8 cellular contexts compared by ENCODE assay signal in the genomic region with DNA sequence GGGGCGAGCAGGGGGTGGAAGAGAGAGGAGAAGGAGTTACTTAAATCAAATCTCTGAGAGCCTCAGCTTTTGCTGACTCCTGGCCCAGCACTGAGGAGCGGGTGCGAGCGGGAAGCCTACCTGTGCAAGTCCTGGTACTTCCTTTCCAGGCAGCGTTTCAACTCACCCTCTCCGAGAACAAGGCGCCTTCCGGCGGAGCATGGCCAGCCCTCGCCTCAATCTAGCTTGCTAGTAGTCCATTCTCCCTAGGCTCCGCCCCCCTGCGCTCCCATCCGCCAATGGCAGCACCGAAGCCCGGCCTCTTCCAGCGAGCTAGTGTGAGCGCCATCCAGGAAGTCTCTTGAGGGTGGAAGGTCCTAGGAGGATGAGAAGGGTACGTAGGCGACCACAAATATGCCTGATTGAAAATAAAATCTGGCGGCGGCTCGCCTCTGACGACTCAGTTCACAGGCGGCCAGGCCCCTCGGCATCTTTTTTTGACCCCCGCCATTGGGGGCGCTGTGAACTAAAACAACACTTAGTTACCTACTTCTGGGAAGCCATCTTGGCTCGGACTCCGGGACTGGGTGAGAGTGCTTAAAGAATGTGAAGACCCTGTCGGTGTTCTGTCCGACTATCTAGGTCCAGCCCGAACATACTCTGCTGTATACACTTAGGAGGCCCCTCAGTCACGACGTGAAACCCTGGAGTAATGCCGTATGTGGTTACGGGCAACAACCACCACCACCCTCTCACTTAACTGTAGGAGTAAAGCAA. TPM values are rescaled to one million over a fixed set of nuclear protein-coding genes. Genes with fewer than 3 reads are reported as not detected.
DNase-seq lines count a peak whose midpoint lies in the region; ATAC-seq and TF ChIP-seq lines count a peak whose summit lies in the region.

CHD8 (minus strand) TSS at position 212 of the 756 bp plus-strand sequence. CDS start 24,480 bp downstream, outside the sequence.

- peaks cover 0 to 17% (median 6%) of the 10 kb centered on the region in 4 donors for H3K4me1 ChIP-seq in right lobe of liver

- CTCF ChIA-PET in activated CD4-positive, alpha-beta memory T cell treated with anti-CD3 and anti-CD28 coated beads for 36 hours (lab: Charles Lee): interaction anchor here (0.6 to 3.7 kb wide), 25 partner anchors 9 to 1003 kb away, joined by 3 to 34 read pairs (median 3); partner anchors contain the start of genes METTL3, RAB2B, SALL2 and TOX4

- peak within 1 kb of the TSS; percentile 91 for H3K4me3 Mint-ChIP-seq in activated CD4-positive, alpha-beta memory T cell treated with anti-CD3 and anti-CD28 coated beads for 36 hours

- DNase-seq in CD1c-positive myeloid dendritic cell (ENCODE audit: extremely low spot score) (peak; percentile 99), NCI-H82 (lab: John Stamatoyannopoulos, UW) (peak; percentile 99), dorsolateral prefrontal cortex (peak; percentile 98 to 100 (median 100)), right lobe of liver (peak; percentile 99 to 100 (median 100))
- peak; percentile 100 for DNase-seq in activated CD4-positive, alpha-beta memory T cell treated with anti-CD3 and anti-CD28 coated beads for 36 hours
- DNase-seq in stimulated activated CD4-positive, alpha-beta T cell treated with anti-CD3 and anti-CD28 coated beads, Interleukin-4, amount 100 ng/mL, for 48 hours (ENCODE audit: low read depth in 2 of 2): peak; percentile 97 to 99

- ATAC-seq in GM19395 (IDR thresholded peaks at IDR 0.05; ENCODE audit: unreplicated experiment): peak; percentile 98
- ATAC-seq in HG03571 (IDR thresholded peaks at IDR 0.05; ENCODE audit: unreplicated experiment): peak; percentile 94
- ATAC-seq in right lobe of liver: peak; percentile 99 to 100 (median 99)

- WGBS in right lobe of liver (ENCODE audit: insufficient coverage, low coverage, low lambda C conversion rate, missing lambda C conversion rate): 0% methylated on average over 26 of the region's 36 CpGs

- H3K4me3 ChIP-seq in dorsolateral prefrontal cortex: peak within 1 kb of the TSS; percentile 67 to 99 (median 89)
- H3K4me3 ChIP-seq in right lobe of liver: peak within 1 kb of the TSS; percentile 65 to 93 (median 93)

- H3K27ac ChIP-seq in dorsolateral prefrontal cortex: peak within 1 kb of the TSS; percentile 87 to 99 (median 97)
- peak within 1 kb of the TSS; percentile 79 to 92 (median 84) for H3K27ac ChIP-seq in right lobe of liver

- H3K36me3 ChIP-seq in right lobe of liver: peaks cover 0 to 6% (median 2%) of the 10 kb centered on the region in 4 donors

- POLR2A ChIA-PET in activated CD4-positive, alpha-beta memory T cell treated with anti-CD3 and anti-CD28 coated beads for 36 hours (lab: Charles Lee): interaction anchor here (0.7 to 2.6 kb wide), 8 partner anchors 10 to 72 kb away, joined by 3 to 30 read pairs (median 4); partner anchors contain the start of genes METTL3, RAB2B, SUPT16H and TOX4

- peak; percentile 52 to 95 (median 80) for TF ChIP-seq CTCF in dorsolateral prefrontal cortex (IDR thresholded peaks at IDR 0.05 in 54 of 56, conservative IDR thresholded peaks at IDR 0.05 in 2 of 56; ENCODE audit: low read depth in 1 of 56, partially characterized antibody in 56 of 56)
- TF ChIP-seq CTCF in right lobe of liver (IDR thresholded peaks at IDR 0.05): peak; percentile 54 to 72 (median 70)

- no peaks in the 10 kb centered on the region for H3K9me3 Mint-ChIP-seq in activated CD4-positive, alpha-beta memory T cell treated with anti-CD3 and anti-CD28 coated beads for 36 hours

- intact Hi-C loops in activated CD4-positive, alpha-beta memory T cell treated with anti-CD3 and anti-CD28 coated beads for 36 hours (cut with micrococcal nuclease): loop anchor here (1.0 to 10.0 kb wide), 10 partner anchors 19 to 1129 kb away; partner anchors contain the start of genes DAD1, HNRNPC, METTL3 and SUPT16H
- intact Hi-C loops in dorsolateral prefrontal cortex (cut with DNase I): loop anchor here (1.0 to 2.0 kb wide), 4 partner anchors 19 to 101 kb away; partner anchors contain the start of genes RAB2B (in 2 of the 2), TOX4 (in 2 of the 2) and METTL3 (in 1 of the 2)
- intact Hi-C loops in right lobe of liver (cut with DNase I): no loop called here

- no peaks in the 10 kb centered on the region for H3K9me3 ChIP-seq in right lobe of liver

- H3K4me1 Mint-ChIP-seq in activated CD4-positive, alpha-beta memory T cell treated with anti-CD3 and anti-CD28 coated beads for 36 hours (ENCODE audit: low read depth): peaks cover 31% of the 10 kb centered on the region

- no peaks in the 10 kb centered on the region for H3K27me3 Mint-ChIP-seq in activated CD4-positive, alpha-beta memory T cell treated with anti-CD3 and anti-CD28 coated beads for 36 hours

- H3K36me3 Mint-ChIP-seq in activated CD4-positive, alpha-beta memory T cell treated with anti-CD3 and anti-CD28 coated beads for 36 hours: peaks cover 10% of the 10 kb centered on the region

- H3K27me3 ChIP-seq in dorsolateral prefrontal cortex: no peaks in the 10 kb centered on the region
- no peaks in the 10 kb centered on the region for H3K27me3 ChIP-seq in right lobe of liver

- TF ChIP-seq POLR2A in right lobe of liver (IDR thresholded peaks at IDR 0.05): peak; percentile 78

- H3K27ac Mint-ChIP-seq in activated CD4-positive, alpha-beta memory T cell treated with anti-CD3 and anti-CD28 coated beads for 36 hours: peak within 1 kb of the TSS; percentile 98

RNA-seq across cellular contexts. Expression of gene CHD8, which starts in this region (rescaled TPM):
- 10 to 100 TPM; 80.1 to 87.7 TPM for total RNA-seq in activated CD4-positive, alpha-beta memory T cell treated with anti-CD3 and anti-CD28 coated beads for 36 hours
- 100 to 1,000 TPM in 59 of 120 experiments, 10 to 100 TPM in 61; 81.7 to 123 (median 99.9) TPM for total RNA-seq in dorsolateral prefrontal cortex
- 10 to 100 TPM; 20.5 to 28.3 (median 24.8) TPM for total RNA-seq in right lobe of liver

Comparison
In these comparisons a context has a peak if more than half of its experiments do, and no peak if none do; other contexts are left out.
1. Peak in every context shown above with its lines: DNase-seq, ATAC-seq, H3K4me3 ChIP-seq and H3K27ac ChIP-seq.
2. intact Hi-C loops: an anchor here in activated CD4-positive, alpha-beta memory T cell treated with anti-CD3 and anti-CD28 coated beads for 36 hours (1.0 to 10.0 kb wide) and dorsolateral prefrontal cortex (1.0 to 2.0 kb wide); none called in right lobe of liver.